Comparison of ENCODE assay signal across 7 cellular contexts in genomic region chr10:68154211-68154497, GRCh38. TPM values are rescaled to one million over a fixed set of nuclear protein-coding genes. Genes with fewer than 3 reads are reported as not detected.
DNase-seq lines count a peak whose midpoint lies in the region; ATAC-seq and TF ChIP-seq lines count a peak whose summit lies in the region.

No MANE protein-coding gene starts in this region.

- peaks cover 68% of the 10 kb centered on the region for H3K4me1 Mint-ChIP-seq in HFFc6 (ENCODE audit: low read depth)

- H3K4me1 ChIP-seq in SK-N-SH (ENCODE audit: control insufficient read depth in 1 of 2, insufficient read depth in 2 of 2, low read depth in 1 of 2, low read length in 1 of 2) = peaks cover 11 to 27% of the 10 kb centered on the region in 2 experiments; a peak in 3 of 4 replicates
- H3K4me1 ChIP-seq in right cardiac atrium (ENCODE audit: control insufficient read depth, insufficient read depth, low read length) = peaks cover 7% of the 10 kb centered on the region
- peaks cover 10% of the 10 kb centered on the region for H3K4me1 ChIP-seq in smooth muscle cell (ENCODE audit: low read depth)
- no peaks in the 10 kb centered on the region for H3K4me1 ChIP-seq in prostate gland (replicated peaks)

- TF ChIP-seq EP300 in SK-N-SH (IDR thresholded peaks at IDR 0.05; ENCODE audit: borderline replicate concordance in 1 of 2, low read depth in 1 of 2, low read length in 1 of 2) = no peak; a peak in 1 of 4 replicates

- H3K27ac Mint-ChIP-seq in HFFc6 = peak overlapping the region; percentile 92

- H3K9me3 Mint-ChIP-seq in HFFc6 = no peaks in the 10 kb centered on the region

- H3F3A ChIP-seq in SK-N-SH (replicated peaks; ENCODE audit: insufficient read depth) = peaks cover 15% of the 10 kb centered on the region
- peaks cover 9% of the 10 kb centered on the region for H3F3A ChIP-seq in smooth muscle cell (ENCODE audit: low read depth)

- no peaks in the 10 kb centered on the region for H3K9me2 ChIP-seq in SK-N-SH

- CTCF ChIA-PET in SK-N-SH (lab: Yijun Ruan, JAX) = interaction anchor here (0.6 to 6.9 kb wide), 6 partner anchors 27 to 299 kb away, joined by 3 to 79 read pairs (median 10); no protein-coding TSS in a partner anchor

- H4K20me1 ChIP-seq in SK-N-SH (ENCODE audit: insufficient read depth) = no peaks in the 10 kb centered on the region
- H4K20me1 ChIP-seq in smooth muscle cell (ENCODE audit: low read depth) = no peaks in the 10 kb centered on the region

- H3K9me3 ChIP-seq in SK-N-SH = no peaks in the 10 kb centered on the region
- no peaks in the 10 kb centered on the region for H3K9me3 ChIP-seq in right cardiac atrium (ENCODE audit: control insufficient read depth, low read length)
- no peaks in the 10 kb centered on the region for H3K9me3 ChIP-seq in smooth muscle cell (replicated peaks; ENCODE audit: low read depth)
- H3K9me3 ChIP-seq in prostate gland = no peaks in the 10 kb centered on the region

- H3K4me2 ChIP-seq in SK-N-SH (peak overlapping the region; percentile 64), smooth muscle cell (peak overlapping the region; percentile 71)

- no peak for TF ChIP-seq POLR2A in prostate gland (IDR thresholded peaks at IDR 0.05)

- peak overlapping the region; percentile 67; the same call in 1 of the 2 replicates for H2AFZ ChIP-seq in SK-N-SH (ENCODE audit: low read depth)
- H2AFZ ChIP-seq in smooth muscle cell (ENCODE audit: low read depth) = peak overlapping the region; percentile 40

- ATAC-seq in right cardiac atrium (peak; percentile 44 to 54), GM18520 (IDR thresholded peaks at IDR 0.05; ENCODE audit: unreplicated experiment) (no peak)

- TF ChIP-seq CTCF in HFFc6 (IDR thresholded peaks at IDR 0.05) (no peak), SK-N-SH (IDR thresholded peaks at IDR 0.05) (no peak), smooth muscle cell (IDR thresholded peaks at IDR 0.05; ENCODE audit: borderline replicate concordance, insufficient read depth, poor library complexity, severe bottlenecking) (no peak), prostate gland (IDR thresholded peaks at IDR 0.05) (no peak), GM13976 (IDR thresholded peaks at IDR 0.05; ENCODE audit: borderline replicate concordance, control extremely low read depth, extremely low read depth, insufficient read depth, missing control alignments) (no peak)

- no peaks in the 10 kb centered on the region for H3K79me2 ChIP-seq in SK-N-SH (ENCODE audit: insufficient read depth)
- H3K79me2 ChIP-seq in smooth muscle cell (ENCODE audit: low read depth) = no peaks in the 10 kb centered on the region

- H3K27me3 ChIP-seq in SK-N-SH (ENCODE audit: insufficient read depth) = no peaks in the 10 kb centered on the region
- H3K27me3 ChIP-seq in right cardiac atrium (ENCODE audit: control insufficient read depth, insufficient read depth) = no peaks in the 10 kb centered on the region
- no peaks in the 10 kb centered on the region for H3K27me3 ChIP-seq in smooth muscle cell (ENCODE audit: low read depth)
- H3K27me3 ChIP-seq in prostate gland (replicated peaks; ENCODE audit: insufficient read depth) = no peaks in the 10 kb centered on the region

- POLR2A ChIA-PET in SK-N-SH (lab: Yijun Ruan, JAX) = no interaction called here

- H3K9ac ChIP-seq in SK-N-SH = peak overlapping the region; percentile 45; the same call in 1 of the 2 replicates
- peak overlapping the region; percentile 46 for H3K9ac ChIP-seq in smooth muscle cell (ENCODE audit: low read depth)

- WGBS in SK-N-SH (ENCODE audit: low lambda C conversion rate) = 0% methylated on average over 3 of the region's 3 CpGs
- WGBS in right cardiac atrium = 2% methylated on average over 3 of the region's 3 CpGs
- 4% methylated on average over 3 of the region's 3 CpGs for WGBS in smooth muscle cell (ENCODE audit: low lambda C conversion rate)
- 11% methylated on average over 3 of the region's 3 CpGs for WGBS in prostate gland

- H3K27me3 Mint-ChIP-seq in HFFc6 (ENCODE audit: insufficient read depth) = peaks cover 2% of the 10 kb centered on the region; the same call in 1 of the 2 replicates

- peaks cover 74% of the 10 kb centered on the region for H3K36me3 Mint-ChIP-seq in HFFc6 (ENCODE audit: low read depth)

- intact Hi-C loops in right cardiac atrium (cut with DNase I) (no loop called here), prostate gland (cut with DNase I) (no loop called here)

- TF ChIP-seq RAD21 in SK-N-SH (IDR thresholded peaks at IDR 0.05; ENCODE audit: low read length) = peak; percentile 12; the same call in 1 of the 2 replicates

- H3K36me3 ChIP-seq in SK-N-SH (replicated peaks in 1 of 2; ENCODE audit: control insufficient read depth in 1 of 2, insufficient read depth in 2 of 2, low read length in 1 of 2) (no peaks in the 10 kb centered on the region), smooth muscle cell (ENCODE audit: low read depth) (no peaks in the 10 kb centered on the region), prostate gland (no peaks in the 10 kb centered on the region)

- DNase-seq in HFFc6 (no peak), SK-N-SH (peak; percentile 52), right cardiac atrium (peak; percentile 40 to 79 (median 70)), smooth muscle cell (lab: John Stamatoyannopoulos, UW; ENCODE audit: unreplicated experiment) (no peak), prostate gland (ENCODE audit: low spot score) (no peak), GM13976 (ENCODE audit: low spot score) (no peak)

- peak overlapping the region; percentile 69 for H3K4me3 Mint-ChIP-seq in HFFc6

- H3K27ac ChIP-seq in SK-N-SH (ENCODE audit: low read depth in 2 of 2, low read length in 1 of 2) (peak overlapping the region; percentile 81 to 89), right cardiac atrium (ENCODE audit: low read length) (peak overlapping the region; percentile 75), smooth muscle cell (ENCODE audit: low read depth) (peak overlapping the region; percentile 81), prostate gland (no peak overlapping the region)

- in situ Hi-C loops in GM13976 (cut with MboI; ENCODE audit: low sequenced_read_pairs, unreplicated experiment) = no loop called here

- H3K4me3 ChIP-seq in SK-N-SH (ENCODE audit: low read depth in 2 of 2, low read length in 1 of 2) (peak overlapping the region; percentile 22 to 27; a peak in 2 of 4 replicates), right cardiac atrium (ENCODE audit: low read length) (no peak overlapping the region), smooth muscle cell (no peak overlapping the region), prostate gland (no peak overlapping the region)

TF ChIP-seq in SK-N-SH, 30 proteins besides CTCF, POLR2A, EP300 and RAD21 (continues in another document):
- TF ChIP-seq NRF1 (IDR thresholded peaks at IDR 0.05; ENCODE audit: low read depth, low read length) = no peak
- TF ChIP-seq FOSL2 (IDR thresholded peaks at IDR 0.05; ENCODE audit: borderline replicate concordance, low read depth) = no peak
- TF ChIP-seq ZBTB33 (IDR thresholded peaks at IDR 0.05; ENCODE audit: borderline replicate concordance, low read depth) = no peak
- TF ChIP-seq CHD2 (IDR thresholded peaks at IDR 0.05; ENCODE audit: low read length, partially characterized antibody) = no peak
- no peak for TF ChIP-seq FOXM1 (IDR thresholded peaks at IDR 0.05; ENCODE audit: low read depth)
- no peak for TF ChIP-seq ELF1 (IDR thresholded peaks at IDR 0.05)
- no peak for TF ChIP-seq MAX (IDR thresholded peaks at IDR 0.05; ENCODE audit: low read depth)

RNA-seq across cellular contexts. Expression of gene MYPN, which starts 44.9 kb away (rescaled TPM):
- total RNA-seq in HFFc6 (2021; fragmentation: NEBNext Ultra II Directional; extraction: Animal tissue kit (Norgen Biotek cat#: 25700)) = 10 to 100 TPM; 70.3 to 89.1 (median 80.1) TPM
- 0.43 and 0.73 TPM in 2 replicates for polyA plus RNA-seq in SK-N-SH (2012; rRNA removed)
- polyA plus RNA-seq in SK-N-SH (2012; cell fraction: cytosol; rRNA removed) = 0.48 and 0.50 TPM in 2 replicates
- polyA plus RNA-seq in SK-N-SH (2012; cell fraction: nucleus; rRNA removed) = 0.87 and 0.90 TPM in 2 replicates
- 100 to 1,000 TPM in 1 of 4 donors, 10 to 100 TPM in 3; 81.6 to 134 (median 84.8) TPM for total RNA-seq in right cardiac atrium
- 27.2 TPM for polyA plus RNA-seq in right cardiac atrium
- total RNA-seq in smooth muscle cell = 0.13 TPM in 1 of 2 replicates, not detected in the other
- 0.03 TPM in 1 of 2 replicates, not detected in the other for polyA plus RNA-seq in smooth muscle cell
- total RNA-seq in prostate gland = 1 to 10 TPM; 1.5 to 1.8 TPM

Comparison
In these comparisons a context has a peak if more than half of its experiments do, and no peak if none do; other contexts are left out.
1. DNase-seq: peak in SK-N-SH (single experiment) and right cardiac atrium (3 of 3); none in HFFc6 (single experiment), smooth muscle cell (single experiment), prostate gland (single experiment) and GM13976 (single experiment).
2. H3K27ac ChIP-seq: peak in SK-N-SH (2 of 2), right cardiac atrium (single experiment) and smooth muscle cell (single experiment); none in prostate gland (0 of 2).
3. H3K4me3 ChIP-seq: peak in SK-N-SH (2 of 2); none in right cardiac atrium (single experiment), smooth muscle cell (single experiment) and prostate gland (0 of 2).
4. RNA of gene MYPN, which starts 44.9 kb away (total RNA-seq): 81.6 to 134 TPM in right cardiac atrium and 70.3 to 89.1 TPM in HFFc6; 1.5 to 1.8 TPM in prostate gland and 0.13 TPM in smooth muscle cell; every median in the first group is over 10 times any median in the second.